Comparison of ENCODE assay signal across 8 cellular contexts in the genomic region with DNA sequence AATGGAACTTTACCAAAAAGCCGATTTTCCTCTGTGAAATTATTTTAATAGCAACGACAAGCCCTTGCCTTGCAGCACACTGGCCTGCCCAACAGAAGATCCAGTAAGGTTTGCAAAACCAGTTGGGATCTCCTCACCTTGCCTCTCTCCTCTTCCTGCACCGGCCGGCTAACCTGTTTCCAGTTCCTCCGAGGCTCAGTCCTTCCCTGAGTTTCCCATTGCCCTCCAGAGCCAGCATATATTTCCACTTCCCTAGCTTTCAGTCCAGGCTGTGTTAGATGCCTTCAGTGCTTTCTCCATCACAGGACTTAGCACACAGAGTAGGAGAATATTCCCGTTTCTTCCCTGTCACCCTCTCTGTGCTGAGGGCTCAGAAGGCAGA.
DNase-seq lines count a peak whose midpoint lies in the region; ATAC-seq, FAIRE-seq and TF ChIP-seq lines count a peak whose summit lies in the region.

No MANE protein-coding gene starts in this region.

- DNase-seq in SHP77 (lab: John Stamatoyannopoulos, UW) (peak; percentile 24 to 29), SHP77 treated with DMSO at 0.1 percent for 48 hours (lab: John Stamatoyannopoulos, UW) (no peak), astrocyte of the hippocampus (ENCODE audit: low read depth, low spot score) (peak; percentile 58), kidney epithelial cell (ENCODE audit: low read depth) (no peak), suprapubic skin (ENCODE audit: low spot score in 2 of 2) (no peak), frontal cortex (ENCODE audit: low spot score in 2 of 2) (no peak), omental fat pad (ENCODE audit: low spot score) (no peak)
- no peak for DNase-seq in activated CD8-positive, alpha-beta T cell treated with anti-CD3 and anti-CD28 coated beads for 36 hours

- TF ChIP-seq EP300 in suprapubic skin (IDR thresholded peaks at IDR 0.05), result no peak

- peaks cover 38% of the 10 kb centered on the region for H3K27me3 Mint-ChIP-seq in activated CD8-positive, alpha-beta T cell treated with anti-CD3 and anti-CD28 coated beads for 36 hours

- H3K4me3 ChIP-seq in kidney epithelial cell (ENCODE audit: low read depth, low read length) (peak overlapping the region; percentile 54), suprapubic skin (peak overlapping the region; percentile 58)

- peaks cover 4% of the 10 kb centered on the region for H3K4me1 Mint-ChIP-seq in activated CD8-positive, alpha-beta T cell treated with anti-CD3 and anti-CD28 coated beads for 36 hours (ENCODE audit: low read depth)

- no peak for ATAC-seq in omental fat pad (ENCODE audit: low FRiP score)
- no peak for ATAC-seq in activated CD8-positive, alpha-beta T cell treated with anti-CD3 and anti-CD28 coated beads for 36 hours

- H3K27ac Mint-ChIP-seq in activated CD8-positive, alpha-beta T cell treated with anti-CD3 and anti-CD28 coated beads for 36 hours, result no peak overlapping the region

- CTCF ChIA-PET in activated CD8-positive, alpha-beta T cell treated with anti-CD3 and anti-CD28 coated beads for 36 hours (lab: Charles Lee), result no interaction called here

- intact Hi-C loops in activated CD8-positive, alpha-beta T cell treated with anti-CD3 and anti-CD28 coated beads for 36 hours (cut with micrococcal nuclease), result no loop called here

- FAIRE-seq in frontal cortex (lab: Jason Lieb, UNC), result no peak

- peaks cover 15% of the 10 kb centered on the region for H3K4me1 ChIP-seq in suprapubic skin

- no peak overlapping the region for H3K4me3 Mint-ChIP-seq in activated CD8-positive, alpha-beta T cell treated with anti-CD3 and anti-CD28 coated beads for 36 hours

- TF ChIP-seq POLR2A in suprapubic skin (IDR thresholded peaks at IDR 0.05), result no peak

- no peaks in the 10 kb centered on the region for H3K36me3 ChIP-seq in kidney epithelial cell (ENCODE audit: control insufficient read depth, insufficient read depth, low read length)
- H3K36me3 ChIP-seq in suprapubic skin, result no peaks in the 10 kb centered on the region

- 30% methylated on average over 6 of the region's 6 CpGs for WGBS in suprapubic skin

- POLR2A ChIA-PET in activated CD8-positive, alpha-beta T cell treated with anti-CD3 and anti-CD28 coated beads for 36 hours (lab: Charles Lee), result interaction anchor here (1.2 kb wide), 1 partner anchor 12 kb away, joined by 3 read pairs; no protein-coding TSS in a partner anchor

- no peaks in the 10 kb centered on the region for H3K9me3 ChIP-seq in suprapubic skin

- H3K36me3 Mint-ChIP-seq in activated CD8-positive, alpha-beta T cell treated with anti-CD3 and anti-CD28 coated beads for 36 hours (ENCODE audit: low read depth), result no peaks in the 10 kb centered on the region

- TF ChIP-seq CTCF in kidney epithelial cell (IDR thresholded peaks at IDR 0.05; ENCODE audit: insufficient read depth, low read length, poor library complexity, severe bottlenecking), result no peak
- TF ChIP-seq CTCF in suprapubic skin (IDR thresholded peaks at IDR 0.05), result no peak
- no peak for TF ChIP-seq CTCF in omental fat pad (IDR thresholded peaks at IDR 0.05)
- no peak for TF ChIP-seq CTCF in activated CD8-positive, alpha-beta T cell treated with anti-CD3 and anti-CD28 coated beads for 36 hours (IDR thresholded peaks at IDR 0.05)

- H3K27me3 ChIP-seq in kidney epithelial cell (ENCODE audit: control insufficient read depth, insufficient read depth, low read length) (no peaks in the 10 kb centered on the region), suprapubic skin (no peaks in the 10 kb centered on the region)

- no peak overlapping the region for H3K27ac ChIP-seq in suprapubic skin

- peaks cover 2% of the 10 kb centered on the region for H3K9me3 Mint-ChIP-seq in activated CD8-positive, alpha-beta T cell treated with anti-CD3 and anti-CD28 coated beads for 36 hours

Comparison
In these comparisons a context has a peak if more than half of its experiments do, and no peak if none do; other contexts are left out.
1. DNase-seq: peak in SHP77 (2 of 2) and astrocyte of the hippocampus (single experiment); none in SHP77 treated with DMSO at 0.1 percent for 48 hours (single experiment), kidney epithelial cell (single experiment), suprapubic skin (0 of 2), frontal cortex (0 of 2), omental fat pad (single experiment) and activated CD8-positive, alpha-beta T cell treated with anti-CD3 and anti-CD28 coated beads for 36 hours (single experiment).